5 cellular contexts compared by ENCODE assay signal in the genomic region with DNA sequence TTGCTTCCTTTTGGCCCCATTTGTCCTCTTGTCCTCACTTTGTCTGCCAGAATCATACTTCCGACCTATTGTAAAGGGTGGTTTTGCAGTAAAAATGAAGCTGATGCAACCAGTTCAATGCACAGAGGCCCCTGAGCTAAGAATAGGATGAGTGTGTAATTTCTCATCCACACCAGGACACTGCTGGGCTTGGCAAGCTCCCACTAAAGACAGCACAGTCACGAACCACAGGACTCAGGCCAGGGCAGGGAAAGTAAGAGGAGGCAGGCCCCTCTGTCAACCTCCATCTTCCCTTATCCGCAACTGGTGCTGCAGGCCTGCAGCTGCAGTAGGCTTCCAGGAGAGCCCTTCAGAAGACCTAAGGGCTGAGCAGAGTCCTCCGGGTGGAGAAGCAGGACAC. TPM values are rescaled to one million over a fixed set of nuclear protein-coding genes. Genes with fewer than 3 reads are reported as not detected.
"Had no signal": no experiment of that assay in that cellular context is flagged by ENCODE, and none has a peak within 500 bp of the region (broad histone marks: within the 10 kb centered on the region; RNA-seq: fewer than 3 reads in every experiment).

No MANE protein-coding gene starts in this region.

RNA-seq across cellular contexts. Expression of a gene that starts 56.7 kb away (rescaled TPM):
- total RNA-seq: activated B cell treated with CpG ODN at 0.5 μM for 24 hours; activated CD4-positive, alpha-beta T cell treated with anti-CD3 and anti-CD28 coated beads for 36 hours; activated CD4-positive, alpha-beta T cell treated with anti-CD3 and anti-CD28 coated beads, Interleukin-2, amount 10 ng/mL, durations not matched to agents 24 days and 14 days; activated CD4-positive, alpha-beta T cell treated with anti-CD3 and anti-CD28 coated beads, Interleukin-2, amount 10 ng/mL, durations not matched to agents 7 days and 5 days; T-helper 17 cell had no signal
